12 cellular contexts compared by ENCODE assay signal in the genomic region with DNA sequence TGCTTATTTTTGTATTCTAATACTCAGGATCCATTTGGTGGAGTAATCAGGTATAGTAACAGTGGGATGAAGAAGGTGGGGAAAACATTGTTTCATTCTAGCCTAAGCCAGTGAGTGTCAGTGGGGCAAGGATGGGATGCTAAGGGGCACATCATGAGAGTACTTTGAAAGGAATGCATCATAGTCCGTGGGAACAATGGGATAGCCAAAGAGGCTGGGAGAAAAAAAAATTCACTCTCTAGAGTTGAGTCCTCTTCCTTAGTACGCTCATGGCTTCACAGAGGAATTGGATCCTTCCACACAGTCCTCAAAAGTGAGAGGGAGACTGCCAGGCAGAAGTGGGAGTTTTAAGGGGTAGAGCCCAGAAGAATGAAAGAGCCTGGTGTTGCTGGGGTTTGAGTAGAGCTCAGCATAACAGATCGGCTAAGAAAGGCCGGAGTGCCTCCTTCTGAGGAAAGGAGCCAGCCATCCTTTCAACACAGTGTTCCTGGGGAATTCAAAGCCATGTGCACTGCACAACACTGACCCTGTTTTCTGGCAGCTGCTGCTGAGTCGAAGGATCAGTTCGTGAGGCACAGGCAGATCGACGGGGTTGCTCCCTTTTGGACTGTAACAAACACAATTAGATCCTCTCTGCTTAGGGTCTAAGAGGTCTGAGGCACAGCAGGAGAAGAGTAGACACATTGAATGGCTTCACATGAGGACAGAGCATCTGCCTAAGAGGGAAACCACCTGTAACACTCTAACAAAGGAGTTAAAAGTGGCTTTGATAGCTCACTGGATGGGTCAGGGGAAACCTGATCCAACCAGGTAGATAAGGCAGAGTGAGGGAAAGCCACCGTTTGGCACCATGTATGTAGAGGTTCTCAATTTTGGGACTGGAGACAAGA.
DNase-seq lines count a peak whose midpoint lies in the region; ATAC-seq and TF ChIP-seq lines count a peak whose summit lies in the region.
"Had no signal": no experiment of that assay in that cellular context is flagged by ENCODE, and none has a peak within 500 bp of the region (broad histone marks: within the 10 kb centered on the region; RNA-seq: fewer than 3 reads in every experiment).

No MANE protein-coding gene starts in this region.

- BruUV-seq in A673 (replicated peaks; lab: Mats Ljungman, UMichigan): no TSS peak

- peak overlapping the region; percentile 11 for H3K27ac Mint-ChIP-seq in activated CD4-positive, alpha-beta memory T cell treated with anti-CD3 and anti-CD28 coated beads, Interleukin-2, amount 10 ng/mL, durations not matched to agents 7 days and 5 days
- no peak overlapping the region for H3K27ac Mint-ChIP-seq in activated CD4-positive, alpha-beta memory T cell treated with anti-CD3 and anti-CD28 coated beads for 36 hours
- H3K27ac Mint-ChIP-seq in T-helper 17 cell: peak overlapping the region; percentile 97
- peak overlapping the region; percentile 87 for H3K27ac Mint-ChIP-seq in stimulated activated memory B cell treated with anti-CD40 and anti-IgM and Interleukin-4, amounts not matched to agents 10 μg/mL and 1 μg/mL and 100 μg/mL, for 72 hours
- H3K27ac Mint-ChIP-seq: T-helper 1 cell treated with Interleukin-12 subunit alpha and Interleukin-12 subunit beta and Interleukin-4 antibody, amounts not matched to agents 30 μg/mL and 1 μg/mL, for 36 hours had no signal

- no peaks in the 10 kb centered on the region for H3K4me1 ChIP-seq in A673 (ENCODE audit: insufficient read depth, low read length, poor library complexity, severe bottlenecking)

- H3K36me3 ChIP-seq in A673 (ENCODE audit: insufficient read depth, low read length, poor library complexity, severe bottlenecking): peaks cover 7% of the 10 kb centered on the region

- H3K27me3 ChIP-seq in A673 (replicated peaks; ENCODE audit: insufficient read depth, low read depth, low read length, poor library complexity): no peaks in the 10 kb centered on the region

- no peak overlapping the region for H3K4me3 Mint-ChIP-seq in activated CD4-positive, alpha-beta memory T cell treated with anti-CD3 and anti-CD28 coated beads, Interleukin-2, amount 10 ng/mL, durations not matched to agents 7 days and 5 days
- H3K4me3 Mint-ChIP-seq in activated CD4-positive, alpha-beta memory T cell treated with anti-CD3 and anti-CD28 coated beads for 36 hours: no peak overlapping the region
- H3K4me3 Mint-ChIP-seq in T-helper 17 cell: peak overlapping the region; percentile 25
- no peak overlapping the region for H3K4me3 Mint-ChIP-seq in stimulated activated memory B cell treated with anti-CD40 and anti-IgM and Interleukin-4, amounts not matched to agents 10 μg/mL and 1 μg/mL and 100 μg/mL, for 72 hours
- H3K4me3 Mint-ChIP-seq: T-helper 1 cell treated with Interleukin-12 subunit alpha and Interleukin-12 subunit beta and Interleukin-4 antibody, amounts not matched to agents 30 μg/mL and 1 μg/mL, for 36 hours had no signal

- H3K4me1 Mint-ChIP-seq in activated CD4-positive, alpha-beta memory T cell treated with anti-CD3 and anti-CD28 coated beads, Interleukin-2, amount 10 ng/mL, durations not matched to agents 7 days and 5 days: peaks cover 60% of the 10 kb centered on the region
- peaks cover 67% of the 10 kb centered on the region for H3K4me1 Mint-ChIP-seq in activated CD4-positive, alpha-beta memory T cell treated with anti-CD3 and anti-CD28 coated beads for 36 hours (ENCODE audit: low read depth)
- peaks cover 61% of the 10 kb centered on the region for H3K4me1 Mint-ChIP-seq in T-helper 17 cell
- H3K4me1 Mint-ChIP-seq in stimulated activated memory B cell treated with anti-CD40 and anti-IgM and Interleukin-4, amounts not matched to agents 10 μg/mL and 1 μg/mL and 100 μg/mL, for 72 hours: peaks cover 72% of the 10 kb centered on the region

- no peaks in the 10 kb centered on the region for H3K27me3 Mint-ChIP-seq in activated CD4-positive, alpha-beta memory T cell treated with anti-CD3 and anti-CD28 coated beads, Interleukin-2, amount 10 ng/mL, durations not matched to agents 7 days and 5 days
- no peaks in the 10 kb centered on the region for H3K27me3 Mint-ChIP-seq in activated CD4-positive, alpha-beta memory T cell treated with anti-CD3 and anti-CD28 coated beads for 36 hours
- H3K27me3 Mint-ChIP-seq in T-helper 17 cell: no peaks in the 10 kb centered on the region
- H3K27me3 Mint-ChIP-seq in stimulated activated memory B cell treated with anti-CD40 and anti-IgM and Interleukin-4, amounts not matched to agents 10 μg/mL and 1 μg/mL and 100 μg/mL, for 72 hours: no peaks in the 10 kb centered on the region

- CTCF ChIA-PET in activated CD4-positive, alpha-beta memory T cell treated with anti-CD3 and anti-CD28 coated beads, Interleukin-2, amount 10 ng/mL, durations not matched to agents 7 days and 5 days (lab: Charles Lee): interaction anchor here (1.3 kb wide), 1 partner anchor 10 kb away, joined by 3 read pairs; no protein-coding TSS in a partner anchor
- CTCF ChIA-PET in activated CD4-positive, alpha-beta memory T cell treated with anti-CD3 and anti-CD28 coated beads for 36 hours (lab: Charles Lee): interaction anchor here (0.6 to 1.1 kb wide), 2 partner anchors 15 to 116 kb away, joined by 3 read pairs; no protein-coding TSS in a partner anchor
- CTCF ChIA-PET in A673 (lab: Charles Lee): no interaction called here

- no peak overlapping the region for H3K27ac ChIP-seq in A673 (ENCODE audit: low read depth, low read length, poor library complexity, severe bottlenecking)
- H3K27ac ChIP-seq: HL-60 had no signal

- H3K9me3 ChIP-seq in T-helper 17 cell (ENCODE audit: control insufficient read depth, low read length, poor library complexity, severe bottlenecking): no peaks in the 10 kb centered on the region
- no peaks in the 10 kb centered on the region for H3K9me3 ChIP-seq in A673 (ENCODE audit: low read depth, low read length, poor library complexity, severe bottlenecking)

- TF ChIP-seq CTCF in A673 (conservative IDR thresholded peaks at IDR 0.05; ENCODE audit: low read depth, low read length) (no peak), GM10266 (IDR thresholded peaks at IDR 0.05; ENCODE audit: control insufficient read depth, insufficient read depth, low read depth, missing control alignments) (no peak)

- DNase-seq in activated CD4-positive, alpha-beta memory T cell treated with anti-CD3 and anti-CD28 coated beads, Interleukin-2, amount 10 ng/mL, durations not matched to agents 7 days and 5 days: no peak
- DNase-seq in activated CD4-positive, alpha-beta memory T cell treated with anti-CD3 and anti-CD28 coated beads for 36 hours: no peak
- no peak for DNase-seq in T-helper 17 cell
- DNase-seq in left ventricle myocardium superior: peak; percentile 42
- DNase-seq in A673 (ENCODE audit: low spot score): no peak
- no peak for DNase-seq in GM10266 (ENCODE audit: extremely low spot score)
- no peak for DNase-seq in 8988T
- DNase-seq: activated effector memory CD4-positive, alpha-beta T cell treated with Interleukin-2 at 50 U/mL for 16 hours; stimulated activated CD4-positive, alpha-beta T cell treated with anti-CD3 and anti-CD28 coated beads, Interleukin-4, amount 100 ng/mL, for 4 hours had no signal

- POLR2A ChIA-PET in activated CD4-positive, alpha-beta memory T cell treated with anti-CD3 and anti-CD28 coated beads, Interleukin-2, amount 10 ng/mL, durations not matched to agents 7 days and 5 days (lab: Charles Lee): interaction anchor here (0.9 kb wide), 1 partner anchor 13 kb away, joined by 4 read pairs; no protein-coding TSS in a partner anchor
- POLR2A ChIA-PET in activated CD4-positive, alpha-beta memory T cell treated with anti-CD3 and anti-CD28 coated beads for 36 hours (lab: Charles Lee): no interaction called here
- POLR2A ChIA-PET in A673 (lab: Charles Lee; ENCODE audit: low non-redundant PET): no interaction called here

- H3K36me3 Mint-ChIP-seq in activated CD4-positive, alpha-beta memory T cell treated with anti-CD3 and anti-CD28 coated beads, Interleukin-2, amount 10 ng/mL, durations not matched to agents 7 days and 5 days (ENCODE audit: low read depth): peaks cover 68% of the 10 kb centered on the region
- peaks cover 36% of the 10 kb centered on the region for H3K36me3 Mint-ChIP-seq in activated CD4-positive, alpha-beta memory T cell treated with anti-CD3 and anti-CD28 coated beads for 36 hours
- peaks cover 12% of the 10 kb centered on the region for H3K36me3 Mint-ChIP-seq in T-helper 17 cell (ENCODE audit: low read depth)
- H3K36me3 Mint-ChIP-seq in stimulated activated memory B cell treated with anti-CD40 and anti-IgM and Interleukin-4, amounts not matched to agents 10 μg/mL and 1 μg/mL and 100 μg/mL, for 72 hours: peaks cover 56% of the 10 kb centered on the region

- ATAC-seq in T-helper 17 cell: no peak
- peak; percentile 85 for ATAC-seq in left ventricle myocardium superior
- ATAC-seq in stimulated activated memory B cell treated with anti-CD40 and anti-IgM and Interleukin-4, amounts not matched to agents 10 μg/mL and 1 μg/mL and 100 μg/mL, for 72 hours: no peak

- H3K4me3 ChIP-seq in A673 (ENCODE audit: low read depth, low read length, poor library complexity, severe bottlenecking): no peak overlapping the region

- intact Hi-C loops in activated CD4-positive, alpha-beta memory T cell treated with anti-CD3 and anti-CD28 coated beads for 36 hours (cut with micrococcal nuclease): no loop called here
- intact Hi-C loops in left ventricle myocardium superior (cut with micrococcal nuclease) (no loop called here), A673 (cut with micrococcal nuclease; ENCODE audit: unreplicated experiment) (no loop called here)

- H3K9me3 Mint-ChIP-seq in activated CD4-positive, alpha-beta memory T cell treated with anti-CD3 and anti-CD28 coated beads, Interleukin-2, amount 10 ng/mL, durations not matched to agents 7 days and 5 days: no peaks in the 10 kb centered on the region
- no peaks in the 10 kb centered on the region for H3K9me3 Mint-ChIP-seq in activated CD4-positive, alpha-beta memory T cell treated with anti-CD3 and anti-CD28 coated beads for 36 hours
- H3K9me3 Mint-ChIP-seq in stimulated activated memory B cell treated with anti-CD40 and anti-IgM and Interleukin-4, amounts not matched to agents 10 μg/mL and 1 μg/mL and 100 μg/mL, for 72 hours: no peaks in the 10 kb centered on the region
- H3K9me3 Mint-ChIP-seq: T-helper 1 cell treated with Interleukin-12 subunit alpha and Interleukin-12 subunit beta and Interleukin-4 antibody, amounts not matched to agents 30 μg/mL and 1 μg/mL, for 36 hours had no signal
